ENCODE assay signal across 1 cellular context in genomic region chr17:36089888-36090836, GRCh38.
TF ChIP-seq lines count a peak whose summit lies in the region.

Gene CCL3, minus strand, starts transcription at chr17:36090143. Its CDS starts 85 bp downstream, at chr17:36090058.

TF ChIP-seq in GM23338, 12 proteins besides CTCF, POLR2A, EP300 and RAD21 (continued from another document):
- TF ChIP-seq POLR2AphosphoS5 (IDR thresholded peaks at IDR 0.05; ENCODE audit: low read depth) (no peak), ZNF331 (CRISPR knock-in tag; IDR thresholded peaks at IDR 0.05; ENCODE audit: low read depth) (no peak)
